ENCODE assay signal across 10 cellular contexts in genomic region chr7:157850481-157851444, GRCh38.
DNase-seq lines count a peak whose midpoint lies in the region; ATAC-seq and TF ChIP-seq lines count a peak whose summit lies in the region.
"Had no signal": no experiment of that assay in that cellular context is flagged by ENCODE, and none has a peak within 500 bp of the region (broad histone marks: within the 10 kb centered on the region; RNA-seq: fewer than 3 reads in every experiment).

No MANE protein-coding gene starts in this region.

- peaks cover 13% of the 10 kb centered on the region for H3K4me1 Mint-ChIP-seq in activated T-cell treated with anti-CD3 and anti-CD28 coated beads, Interleukin-2, amount 50 U/mL, for 72 hours (ENCODE audit: low read depth)
- H3K4me1 Mint-ChIP-seq in progenitor cell of endocrine pancreas (ENCODE audit: low read depth) = peaks cover 10% of the 10 kb centered on the region

- peak overlapping the region; percentile 80 for H3K27ac Mint-ChIP-seq in activated T-cell treated with anti-CD3 and anti-CD28 coated beads, Interleukin-2, amount 50 U/mL, for 72 hours
- H3K27ac Mint-ChIP-seq in progenitor cell of endocrine pancreas = peak overlapping the region; percentile 96

- no peak for ATAC-seq in activated T-cell treated with anti-CD3 and anti-CD28 coated beads, Interleukin-2, amount 50 U/mL, for 72 hours (replicated peaks in 1 of 2)
- ATAC-seq in GM21447 (IDR thresholded peaks at IDR 0.05; ENCODE audit: unreplicated experiment) = no peak

- peak overlapping the region; percentile 81 to 86 for H3K4me3 Mint-ChIP-seq in activated T-cell treated with anti-CD3 and anti-CD28 coated beads, Interleukin-2, amount 50 U/mL, for 72 hours
- H3K4me3 Mint-ChIP-seq in progenitor cell of endocrine pancreas (ENCODE audit: low read depth) = peak overlapping the region; percentile 53

- no peak for DNase-seq in activated T-cell treated with anti-CD3 and anti-CD28 coated beads, Interleukin-2, amount 50 U/mL, for 72 hours
- no peak for DNase-seq in activated T-cell treated with anti-CD3 and anti-CD28 coated beads, Interleukin-2, amount 50 U/mL, for 48 hours
- DNase-seq in Jurkat, Clone E6-1 (ENCODE audit: low read depth, low spot score) = no peak
- DNase-seq in coronary artery (ENCODE audit: low spot score) (no peak), progenitor cell of endocrine pancreas (ENCODE audit: low spot score, unreplicated experiment) (no peak), NOMO-1 treated with DMSO at 0.1 percent for 48 hours (lab: John Stamatoyannopoulos, UW; ENCODE audit: unreplicated experiment) (no peak), NAMALWA (ENCODE audit: low spot score) (no peak)
- DNase-seq: NCI-H1694, SHP77 had no signal

- H3K9me3 Mint-ChIP-seq in activated T-cell treated with anti-CD3 and anti-CD28 coated beads, Interleukin-2, amount 50 U/mL, for 72 hours = no peaks in the 10 kb centered on the region
- peaks cover 2% of the 10 kb centered on the region for H3K9me3 Mint-ChIP-seq in progenitor cell of endocrine pancreas (ENCODE audit: low read depth)

- H3K27ac ChIP-seq in coronary artery = no peak overlapping the region

- peak overlapping the region; percentile 44 for H3K4me3 ChIP-seq in Jurkat, Clone E6-1 (ENCODE audit: low read length)
- peak overlapping the region; percentile 48 for H3K4me3 ChIP-seq in coronary artery

- no peaks in the 10 kb centered on the region for H3K36me3 Mint-ChIP-seq in activated T-cell treated with anti-CD3 and anti-CD28 coated beads, Interleukin-2, amount 50 U/mL, for 72 hours (ENCODE audit: insufficient read depth in 2 of 2)
- no peaks in the 10 kb centered on the region for H3K36me3 Mint-ChIP-seq in progenitor cell of endocrine pancreas (ENCODE audit: insufficient read depth)

- no peaks in the 10 kb centered on the region for H3K27me3 Mint-ChIP-seq in activated T-cell treated with anti-CD3 and anti-CD28 coated beads, Interleukin-2, amount 50 U/mL, for 72 hours (ENCODE audit: low read depth)
- no peaks in the 10 kb centered on the region for H3K27me3 Mint-ChIP-seq in progenitor cell of endocrine pancreas

- TF ChIP-seq CTCF in coronary artery (IDR thresholded peaks at IDR 0.05) (no peak), progenitor cell of endocrine pancreas (IDR thresholded peaks at IDR 0.05; ENCODE audit: unreplicated experiment) (no peak)
